21 cellular contexts compared by ENCODE assay signal in the genomic region with DNA sequence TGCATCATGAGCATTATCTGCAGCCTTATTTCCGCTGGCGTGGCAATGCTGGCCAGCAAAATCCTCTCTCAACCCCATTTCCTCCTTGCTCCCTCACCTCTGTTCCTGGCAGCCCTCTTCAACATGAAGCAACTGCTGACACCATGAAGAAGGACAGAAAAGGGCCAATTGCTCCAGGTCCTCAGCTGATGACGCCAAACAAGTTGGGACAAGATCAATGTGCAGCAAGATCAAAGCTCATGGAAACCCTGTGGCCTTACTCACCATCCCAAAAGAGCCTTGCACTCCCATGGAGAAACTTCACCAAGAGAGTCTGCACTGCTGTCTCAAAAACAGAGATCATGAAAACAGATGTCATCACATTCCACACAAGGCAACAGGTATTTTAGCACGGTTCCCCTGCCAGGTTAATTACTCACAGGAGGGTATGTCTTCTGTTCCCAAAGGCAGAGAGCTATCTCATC. TPM values are rescaled to one million over a fixed set of nuclear protein-coding genes. Genes with fewer than 3 reads are reported as not detected.
DNase-seq lines count a peak whose midpoint lies in the region; ATAC-seq and TF ChIP-seq lines count a peak whose summit lies in the region.
"Had no signal": no experiment of that assay in that cellular context is flagged by ENCODE, and none has a peak within 500 bp of the region (broad histone marks: within the 10 kb centered on the region; RNA-seq: fewer than 3 reads in every experiment).

No MANE protein-coding gene starts in this region.

- H4K91ac ChIP-seq in trophoblast cell (ENCODE audit: low read depth, low read length): peak overlapping the region; percentile 58

- no CpG with 5 or more reads among the region's 4 CpGs for WGBS in trophoblast cell (ENCODE audit: extremely low coverage, insufficient coverage, insufficient read length)

- no peak overlapping the region for H2BK120ac ChIP-seq in trophoblast cell (ENCODE audit: insufficient read depth, low read length, poor library complexity)

- TF ChIP-seq CTCF in RWPE1 (conservative IDR thresholded peaks at IDR 0.05; ENCODE audit: low read depth): no peak

- H2AFZ ChIP-seq in trophoblast cell (ENCODE audit: insufficient read depth, low read length, poor library complexity): peak overlapping the region; percentile 30
- H2AFZ ChIP-seq: hepatocyte had no signal

- H3K27me3 ChIP-seq in trophoblast cell (ENCODE audit: insufficient read depth, low read length): no peaks in the 10 kb centered on the region
- H3K27me3 ChIP-seq: tibial artery had no signal

- H3K79me2 ChIP-seq in trophoblast cell (ENCODE audit: control insufficient read depth, insufficient read depth, low read length, poor library complexity): peaks cover 2% of the 10 kb centered on the region
- H3K79me2 ChIP-seq: hepatocyte had no signal

- H3K18ac ChIP-seq in trophoblast cell (ENCODE audit: low read length): peak overlapping the region; percentile 33

- peaks cover 21 to 26% of the 10 kb centered on the region in 2 experiments for H3K4me1 ChIP-seq in trophoblast cell (ENCODE audit: control insufficient read depth in 1 of 2, insufficient read depth in 2 of 2, low read length in 2 of 2)
- H3K4me1 ChIP-seq: adrenal gland had no signal

- H3K36me3 ChIP-seq in trophoblast cell (ENCODE audit: control insufficient read depth in 1 of 2, insufficient read depth in 2 of 2, low read length in 2 of 2): no peaks in the 10 kb centered on the region
- H3K36me3 ChIP-seq: adrenal gland had no signal

- H3K4me3 ChIP-seq in trophoblast cell (ENCODE audit: low read depth, low read length): no peak overlapping the region
- H3K4me3 ChIP-seq: adrenal gland, hepatocyte, tibial artery had no signal

- no peak overlapping the region for H3K23ac ChIP-seq in trophoblast cell (ENCODE audit: low read length)

- DNase-seq in HPDE6-E6E7 (ENCODE audit: extremely low spot score) (peak; percentile 38), RWPE1 (ENCODE audit: low spot score) (peak; percentile 62), left cardiac atrium (peak; percentile 33), trophoblast cell (peak; percentile 94 to 98), caudate nucleus (lab: John Stamatoyannopoulos, UW) (no peak), Ammon's horn (ENCODE audit: low spot score) (no peak), EL (no peak)
- DNase-seq: activated CD4-positive, alpha-beta T cell treated with anti-CD3 and anti-CD28 coated beads, Interleukin-2, amount 50 U/mL, for 48 hours; activated gamma-delta T cell; activated T-cell treated with anti-CD3 and anti-CD28 coated beads for 4 hours; adrenal gland; dermis blood vessel endothelial cell; NCI-H2107; NCI-H524; nucleus accumbens; stimulated activated CD4-positive, alpha-beta T cell treated with anti-CD3 and anti-CD28 coated beads, Interleukin-4, amount 100 ng/mL, for 1 hour; stimulated activated naive CD4-positive, alpha-beta T cell treated with Interleukin-2 at 50 U/mL for 16 hours; tibial artery had no signal

- H2AK5ac ChIP-seq in trophoblast cell (ENCODE audit: low read length): no peak overlapping the region

- no peak overlapping the region for H4K12ac ChIP-seq in trophoblast cell (ENCODE audit: low read depth, low read length)

- H3K4ac ChIP-seq in trophoblast cell (ENCODE audit: low read depth, low read length): no peak overlapping the region

- H2BK12ac ChIP-seq in trophoblast cell (ENCODE audit: low read length): peak overlapping the region; percentile 31

- no peaks in the 10 kb centered on the region for H3K9me3 ChIP-seq in trophoblast cell (ENCODE audit: insufficient read depth, low read depth, low read length)
- H3K9me3 ChIP-seq: adrenal gland, tibial artery had no signal

- POLR2A ChIA-PET in RWPE1 (lab: Yijun Ruan, JAX; ENCODE audit: low non-redundant PET): no interaction called here

- H2BK5ac ChIP-seq in trophoblast cell (ENCODE audit: low read depth, low read length, poor library complexity): peak overlapping the region; percentile 15

- peaks cover 4% of the 10 kb centered on the region for H3K79me1 ChIP-seq in trophoblast cell (ENCODE audit: low read length)

- peak in 1 of 2 donors; percentile 21 for ATAC-seq in left cardiac atrium
- ATAC-seq: SK-N-SH treated with all-trans-retinoic acid at 6 μM for 48 hours, WTC11 had no signal

- H3K9ac ChIP-seq in trophoblast cell (ENCODE audit: low read length): no peak overlapping the region

- H3K4me2 ChIP-seq in trophoblast cell (ENCODE audit: low read length): no peak overlapping the region
- H3K4me2 ChIP-seq: hepatocyte had no signal

- CTCF ChIA-PET in RWPE1 (lab: Yijun Ruan, JAX): no interaction called here

- H3K27ac ChIP-seq in RWPE1 (peak overlapping the region; percentile 62), trophoblast cell (ENCODE audit: low read depth, low read length) (peak overlapping the region; percentile 48), caudate nucleus (ENCODE audit: low read depth, low read length) (no peak overlapping the region)
- H3K27ac ChIP-seq: adrenal gland, hepatocyte, tibial artery had no signal

- H3K14ac ChIP-seq in trophoblast cell (ENCODE audit: low read length): no peak overlapping the region

- peak overlapping the region; percentile 34 for H4K8ac ChIP-seq in trophoblast cell (ENCODE audit: low read depth, low read length)

- intact Hi-C loops in left cardiac atrium (cut with DNase I): loop anchor here (2.0 to 10.0 kb wide), 4 partner anchors 55 to 95 kb away; partner anchors contain the start of gene SIRT5 (in 1 of the 2)

RNA-seq across cellular contexts. Expression of gene GFOD1, which starts 7.4 kb away (rescaled TPM):
- 10 to 100 TPM; 59.3 to 78.3 TPM for total RNA-seq in left cardiac atrium
- polyA plus RNA-seq in trophoblast cell (2013): 3.8 and 3.9 TPM in 2 replicates

Comparison
In these comparisons a context has a peak if more than half of its experiments do, and no peak if none do; other contexts are left out.
1. DNase-seq: peak in HPDE6-E6E7 (single experiment), RWPE1 (single experiment), left cardiac atrium (single experiment) and trophoblast cell (2 of 2); none in caudate nucleus (0 of 61), Ammon's horn (single experiment) and EL (single experiment).